ENCODE assay signal across 15 cellular contexts in the genomic region with DNA sequence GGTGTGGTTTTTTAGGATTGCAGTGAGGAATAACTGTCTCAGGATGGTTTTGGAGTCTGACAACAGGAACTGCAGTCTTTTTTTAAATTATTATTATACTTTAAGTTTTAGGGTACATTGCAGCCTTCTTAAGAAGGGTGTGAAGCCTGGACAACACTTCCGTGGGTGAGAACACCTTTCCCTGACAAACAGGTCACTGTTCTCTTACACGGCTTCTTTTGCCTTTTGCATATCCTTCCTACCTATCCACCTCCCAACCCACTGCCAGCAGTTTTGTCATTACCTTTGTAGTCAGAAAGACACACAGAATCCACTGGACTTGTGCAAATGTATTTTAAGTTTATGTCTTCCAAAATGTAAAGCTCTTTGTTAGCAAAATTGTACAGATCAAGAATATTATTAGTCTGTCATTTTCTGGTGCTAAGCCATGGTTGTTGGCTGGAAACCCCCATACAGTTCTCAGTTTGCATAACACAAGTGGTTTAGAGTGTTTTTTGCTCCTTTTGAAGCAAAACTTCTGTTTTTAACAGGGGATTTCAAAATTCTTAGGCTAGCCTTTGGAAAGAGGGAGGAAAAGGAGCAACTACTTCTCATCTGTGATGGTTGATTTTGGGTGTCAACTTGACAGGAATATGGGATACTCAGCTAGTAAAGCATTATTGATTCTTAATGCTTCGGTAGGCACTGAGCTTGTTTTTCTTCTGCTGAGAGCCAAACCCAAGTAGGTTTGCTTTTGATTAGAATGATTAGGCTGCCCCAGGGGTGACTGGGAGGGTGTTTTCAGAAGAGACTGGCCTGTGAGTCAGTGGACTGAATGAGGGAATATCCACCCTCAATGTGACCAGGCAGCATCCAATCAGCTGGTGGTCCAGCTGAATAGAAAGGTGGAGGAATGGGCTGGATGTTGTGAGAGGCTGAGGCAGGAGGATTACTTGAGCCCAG. TPM values are rescaled to one million over a fixed set of nuclear protein-coding genes. Genes with fewer than 3 reads are reported as not detected.
DNase-seq lines count a peak whose midpoint lies in the region; ATAC-seq and TF ChIP-seq lines count a peak whose summit lies in the region.
"Had no signal": no experiment of that assay in that cellular context is flagged by ENCODE, and none has a peak within 500 bp of the region (broad histone marks: within the 10 kb centered on the region; RNA-seq: fewer than 3 reads in every experiment).

No MANE protein-coding gene starts in this region.

- ATAC-seq in GM18511 (IDR thresholded peaks at IDR 0.05; ENCODE audit: unreplicated experiment): peak; percentile 70
- peak; percentile 63 for ATAC-seq in GM21423 (IDR thresholded peaks at IDR 0.05; ENCODE audit: unreplicated experiment)
- peak; percentile 55 for ATAC-seq in HG03135 (IDR thresholded peaks at IDR 0.05; ENCODE audit: unreplicated experiment)
- ATAC-seq: left colon, pancreas had no signal

- no peaks in the 10 kb centered on the region for H3K4me1 Mint-ChIP-seq in glutamatergic neuron (ENCODE audit: low read depth, unreplicated experiment)
- H3K4me1 Mint-ChIP-seq: activated CD4-positive, alpha-beta T cell treated with anti-CD3 and anti-CD28 coated beads, Interleukin-2, amount 10 ng/mL, durations not matched to agents 7 days and 5 days had no signal

- peak overlapping the region; percentile 28 for H3K27ac Mint-ChIP-seq in glutamatergic neuron (ENCODE audit: unreplicated experiment)
- H3K27ac Mint-ChIP-seq: activated CD4-positive, alpha-beta T cell treated with anti-CD3 and anti-CD28 coated beads, Interleukin-2, amount 10 ng/mL, durations not matched to agents 7 days and 5 days; activated naive CD4-positive, alpha-beta T cell treated with anti-CD3 and anti-CD28 coated beads for 36 hours had no signal

- no peaks in the 10 kb centered on the region for H3K36me3 Mint-ChIP-seq in glutamatergic neuron (ENCODE audit: unreplicated experiment)

- DNase-seq in glutamatergic neuron: no peak
- DNase-seq in dorsolateral prefrontal cortex: no peak
- DNase-seq in NCI-H526 treated with DMSO at 0.1 percent for 48 hours (lab: John Stamatoyannopoulos, UW): no peak
- no peak for DNase-seq in iPS-NIHi11 (ENCODE audit: low spot score)
- DNase-seq in RKO (ENCODE audit: low spot score): no peak
- DNase-seq: activated CD4-positive, alpha-beta T cell treated with anti-CD3 and anti-CD28 coated beads, Interleukin-2, amount 10 ng/mL, durations not matched to agents 7 days and 5 days; activated naive CD4-positive, alpha-beta T cell treated with anti-CD3 and anti-CD28 coated beads for 36 hours; left colon; NCI-H510A; pancreas; SJCRH30; stimulated activated CD4-positive, alpha-beta T cell treated with anti-CD3 and anti-CD28 coated beads, Interleukin-4, amount 100 ng/mL, for 4 hours had no signal

- peaks cover 4% of the 10 kb centered on the region for H3K27me3 Mint-ChIP-seq in glutamatergic neuron (ENCODE audit: unreplicated experiment)
- H3K27me3 Mint-ChIP-seq: activated CD4-positive, alpha-beta T cell treated with anti-CD3 and anti-CD28 coated beads, Interleukin-2, amount 10 ng/mL, durations not matched to agents 7 days and 5 days had no signal

- no peaks in the 10 kb centered on the region for H3K9me3 Mint-ChIP-seq in glutamatergic neuron (ENCODE audit: unreplicated experiment)

- no peak overlapping the region for H3K4me3 ChIP-seq in dorsolateral prefrontal cortex
- H3K4me3 ChIP-seq: pancreas, SJCRH30 had no signal

- intact Hi-C loops in dorsolateral prefrontal cortex (cut with DNase I): no loop called here

- no peak overlapping the region for H3K27ac ChIP-seq in dorsolateral prefrontal cortex
- H3K27ac ChIP-seq: pancreas, SJCRH30 had no signal

- no peaks in the 10 kb centered on the region for H3K27me3 ChIP-seq in dorsolateral prefrontal cortex
- H3K27me3 ChIP-seq: pancreas, SJCRH30 had no signal

- no peak for TF ChIP-seq CTCF in glutamatergic neuron (IDR thresholded peaks at IDR 0.05; ENCODE audit: partially characterized antibody, unreplicated experiment)
- no peak for TF ChIP-seq CTCF in dorsolateral prefrontal cortex (IDR thresholded peaks at IDR 0.05 in 54 of 56, conservative IDR thresholded peaks at IDR 0.05 in 2 of 56; ENCODE audit: low read depth in 1 of 56, partially characterized antibody in 56 of 56)

- H3K4me3 Mint-ChIP-seq in glutamatergic neuron (ENCODE audit: unreplicated experiment): no peak overlapping the region
- H3K4me3 Mint-ChIP-seq: activated CD4-positive, alpha-beta T cell treated with anti-CD3 and anti-CD28 coated beads, Interleukin-2, amount 10 ng/mL, durations not matched to agents 7 days and 5 days; activated naive CD4-positive, alpha-beta T cell treated with anti-CD3 and anti-CD28 coated beads for 36 hours had no signal

RNA-seq across cellular contexts. Expression of a gene that starts 29.4 kb away (rescaled TPM):
- total RNA-seq in glutamatergic neuron (ENCODE audit: unreplicated experiment): 19.7 TPM
- total RNA-seq in dorsolateral prefrontal cortex: 100 to 1,000 TPM in 26 of 120 experiments, 10 to 100 TPM in 94; 46.9 to 127 (median 90.7) TPM
